Comparison of ENCODE assay signal across 1 cellular context in genomic region chr5:65999061-65999723, GRCh38.
TF ChIP-seq lines count a peak whose summit lies in the region.

No MANE protein-coding gene starts in this region.

TF ChIP-seq in GM23338, 12 proteins besides CTCF, POLR2A, EP300 and RAD21 (continued from another document):
- TF ChIP-seq ZNF462 (CRISPR knock-in tag; IDR thresholded peaks at IDR 0.05): no peak
- no peak for TF ChIP-seq STAT1 (IDR thresholded peaks at IDR 0.05; ENCODE audit: unreplicated experiment)
TF ChIP-seq in GM23338: peak in this region for 0.
